In the genomic region with DNA sequence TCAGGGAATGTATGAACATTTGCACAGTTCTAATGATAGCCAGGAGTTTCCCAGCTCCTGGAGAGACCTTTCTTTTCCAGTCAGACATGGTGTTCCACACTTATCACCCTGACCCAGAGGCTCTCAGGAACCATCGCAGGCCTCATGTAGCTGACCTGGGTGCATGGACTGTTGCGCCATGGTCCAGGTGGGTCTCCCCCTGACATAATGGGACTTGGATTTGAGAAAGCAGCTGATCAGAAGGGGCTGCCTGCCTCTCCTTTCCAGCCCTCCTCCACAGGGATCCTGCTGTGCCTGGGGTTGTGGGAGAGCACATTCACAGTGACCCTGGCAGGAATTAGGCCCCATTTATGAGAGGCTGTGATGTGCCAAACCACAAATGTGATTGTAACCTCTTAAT, we compare ENCODE assay signal across 32 cellular contexts.
"Had no signal": no experiment of that assay in that cellular context is flagged by ENCODE, and none has a peak within 500 bp of the region (broad histone marks: within the 10 kb centered on the region; RNA-seq: fewer than 3 reads in every experiment).

No MANE protein-coding gene starts in this region.

- H3K27me3 ChIP-seq: adrenal gland, breast epithelium, cardiac muscle cell, esophagus squamous epithelium, gastroesophageal sphincter, heart right ventricle had no signal

- H3K36me3 ChIP-seq: adrenal gland, breast epithelium, cardiac muscle cell, WERI-Rb-1 had no signal

- H3K4me3 ChIP-seq: adrenal gland, breast epithelium, cardiac muscle cell, esophagus squamous epithelium, gastroesophageal sphincter, heart right ventricle had no signal

- H3K27ac ChIP-seq: adrenal gland, breast epithelium, cardiac muscle cell, esophagus squamous epithelium, gastroesophageal sphincter, heart right ventricle, WERI-Rb-1 had no signal

- DNase-seq: activated B cell treated with CpG ODN at 0.5 μM for 24 hours; activated CD4-positive, alpha-beta T cell treated with anti-CD3 and anti-CD28 coated beads for 48 hours; activated CD4-positive, alpha-beta T cell treated with anti-CD3 and anti-CD28 coated beads, Interleukin-2, amount 50 U/mL, for 1 hour; activated CD4-positive, alpha-beta T cell treated with anti-CD3 and anti-CD28 coated beads, Interleukin-2, amount 50 U/mL, for 48 hours; activated CD8-positive, alpha-beta T cell treated with anti-CD3 and anti-CD28 coated beads for 36 hours; activated effector memory CD4-positive, alpha-beta T cell treated with anti-CD3 and anti-CD28 coated beads, Interleukin-2, amount 50 U/mL, for 16 hours; activated naive CD4-positive, alpha-beta T cell treated with anti-CD3 and anti-CD28 coated beads for 36 hours; activated naive CD8-positive, alpha-beta T cell treated with anti-CD3 and anti-CD28 coated beads for 36 hours; activated naive CD8-positive, alpha-beta T cell treated with anti-CD3 and anti-CD28 coated beads, Interleukin-2, amount 50 U/mL, for 24 hours; activated T-cell treated with anti-CD3 and anti-CD28 coated beads, Interleukin-2, amount 50 U/mL, for 1 hour; activated T-cell treated with anti-CD3 and anti-CD28 coated beads, Interleukin-2, amount 50 U/mL, for 48 hours; amygdala; aorta; central memory CD4-positive, alpha-beta T cell; cerebellar nuclear complex; cortex of kidney; dermis blood vessel endothelial cell; effector CD4-positive, alpha-beta T cell; effector memory CD8-positive, alpha-beta T cell; erythroblast; esophagus squamous epithelium; foreskin melanocyte; heart right ventricle; SW 1271; T-cell; T1000; WERI-Rb-1 had no signal

- H3K9me3 ChIP-seq: adrenal gland, breast epithelium, esophagus squamous epithelium, gastroesophageal sphincter, heart right ventricle had no signal

- ATAC-seq: activated CD4-positive, CD25-positive, alpha-beta regulatory T cell treated with anti-CD3 and anti-CD28 coated beads, Interleukin-2, amount 50 U/mL, for 24 hours; activated CD8-positive, alpha-beta T cell treated with anti-CD3 and anti-CD28 coated beads for 36 hours; activated naive CD8-positive, alpha-beta T cell treated with anti-CD3 and anti-CD28 coated beads, Interleukin-2, amount 50 U/mL, for 24 hours; effector memory CD8-positive, alpha-beta T cell; gastroesophageal sphincter; heart right ventricle; T-cell had no signal

- H3K4me1 ChIP-seq: breast epithelium, gastroesophageal sphincter, heart right ventricle had no signal
